In the genomic region with DNA sequence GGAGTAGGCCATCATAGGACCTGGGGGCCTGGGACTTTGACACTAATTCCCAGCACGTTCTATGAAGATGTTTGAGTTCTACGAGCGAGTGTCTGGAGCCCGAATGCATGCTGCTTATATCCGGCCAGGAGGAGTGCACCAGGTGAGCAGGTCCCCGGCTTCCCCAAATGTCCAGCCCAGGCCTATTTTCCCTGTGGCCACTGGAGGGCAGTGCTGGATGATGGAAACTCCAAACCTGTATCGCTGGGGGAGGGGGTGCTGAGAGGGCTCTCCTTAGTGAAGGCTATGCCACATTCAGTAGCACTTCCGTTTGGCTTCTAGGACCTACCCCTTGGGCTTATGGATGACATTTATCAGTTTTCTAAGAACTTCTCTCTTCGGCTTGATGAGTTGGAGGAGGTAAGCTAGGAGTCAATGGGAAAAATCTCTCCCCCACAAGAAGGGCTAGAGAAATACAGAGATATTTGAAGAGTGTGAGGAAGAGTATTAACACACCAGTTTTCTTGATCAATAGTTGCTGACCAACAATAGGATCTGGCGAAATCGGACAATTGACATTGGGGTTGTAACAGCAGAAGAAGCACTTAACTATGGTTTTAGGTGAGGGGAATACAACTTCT, we compare ENCODE assay signal across 9 cellular contexts. TPM values are rescaled to one million over a fixed set of nuclear protein-coding genes. Genes with fewer than 3 reads are reported as not detected.
DNase-seq lines count a peak whose midpoint lies in the region; ATAC-seq lines count a peak whose summit lies in the region.
"Had no signal": no experiment of that assay in that cellular context is flagged by ENCODE, and none has a peak within 500 bp of the region (broad histone marks: within the 10 kb centered on the region; RNA-seq: fewer than 3 reads in every experiment).

No MANE protein-coding gene starts in this region.

- no peaks in the 10 kb centered on the region for H3K9me3 Mint-ChIP-seq in activated CD4-positive, alpha-beta memory T cell treated with anti-CD3 and anti-CD28 coated beads, Interleukin-2, amount 10 ng/mL, durations not matched to agents 7 days and 5 days

- no peak overlapping the region for H3K18ac ChIP-seq in mesenchymal stem cell (ENCODE audit: low read depth in 1 of 2, low read length in 2 of 2)

- H4K8ac ChIP-seq in mesenchymal stem cell (ENCODE audit: low read length) = no peak overlapping the region

- H3K27ac ChIP-seq in mesenchymal stem cell (ENCODE audit: low read length, poor library complexity, severe bottlenecking) = no peak overlapping the region

- 63% methylated on average over 11 of the region's 11 CpGs for WGBS in mesenchymal stem cell

- H2BK12ac ChIP-seq in mesenchymal stem cell (ENCODE audit: low read length in 2 of 2) = no peak overlapping the region

- peak; percentile 62 for DNase-seq in GDM1 (lab: John Stamatoyannopoulos, UW)
- DNase-seq in NCI-H774 (lab: John Stamatoyannopoulos, UW) = peak; percentile 63
- DNase-seq in activated CD4-positive, alpha-beta memory T cell treated with anti-CD3 and anti-CD28 coated beads, Interleukin-2, amount 10 ng/mL, durations not matched to agents 7 days and 5 days = peak; percentile 75
- peak; percentile 81 for DNase-seq in ecto neural progenitor cell (ENCODE audit: low spot score)
- peak; percentile 81 for DNase-seq in mesenchymal stem cell
- peak; percentile 25 to 50 for DNase-seq in stimulated activated CD8-positive, alpha-beta memory T cell treated with anti-CD3 and anti-CD28 coated beads, Interleukin-7, amount 100 ng/mL, for 1 hour (ENCODE audit: low read depth in 2 of 2)

- H2AK5ac ChIP-seq in mesenchymal stem cell (ENCODE audit: low read length, severe bottlenecking) = no peak overlapping the region

- peak overlapping the region; percentile 41 for H3K27ac Mint-ChIP-seq in activated CD4-positive, alpha-beta memory T cell treated with anti-CD3 and anti-CD28 coated beads, Interleukin-2, amount 10 ng/mL, durations not matched to agents 7 days and 5 days

- no peak overlapping the region for H3K4me2 ChIP-seq in mesenchymal stem cell (ENCODE audit: low read length, poor library complexity, severe bottlenecking)

- H3K4ac ChIP-seq in mesenchymal stem cell (ENCODE audit: low read depth in 1 of 2, low read length in 2 of 2) = no peak overlapping the region

- no peak overlapping the region for H3K23ac ChIP-seq in mesenchymal stem cell (ENCODE audit: low read length in 2 of 2)

- no peaks in the 10 kb centered on the region for H3K27me3 ChIP-seq in mesenchymal stem cell (ENCODE audit: control insufficient read depth in 1 of 2, insufficient read depth in 1 of 2, low read length in 2 of 2)

- no peak overlapping the region for H2BK120ac ChIP-seq in mesenchymal stem cell (ENCODE audit: low read depth, low read length)

- H3K14ac ChIP-seq in mesenchymal stem cell (ENCODE audit: low read length in 2 of 2) = no peak overlapping the region

- H3K4me3 ChIP-seq in mesenchymal stem cell (ENCODE audit: insufficient read depth in 1 of 2, low read depth in 1 of 2, low read length in 2 of 2) = no peak overlapping the region

- H3K4me3 Mint-ChIP-seq in activated CD4-positive, alpha-beta memory T cell treated with anti-CD3 and anti-CD28 coated beads, Interleukin-2, amount 10 ng/mL, durations not matched to agents 7 days and 5 days = no peak overlapping the region

- no peak overlapping the region for H2AFZ ChIP-seq in mesenchymal stem cell (ENCODE audit: low read depth, low read length)

- H3K79me1 ChIP-seq in mesenchymal stem cell (replicated peaks; ENCODE audit: low read length, poor library complexity, severe bottlenecking) = peaks cover 20% of the 10 kb centered on the region

- ATAC-seq in HG03571 (IDR thresholded peaks at IDR 0.05; ENCODE audit: unreplicated experiment) = peak; percentile 54
- ATAC-seq in GM19351 (IDR thresholded peaks at IDR 0.05; ENCODE audit: unreplicated experiment) = no peak

- no peak overlapping the region for H4K91ac ChIP-seq in mesenchymal stem cell (ENCODE audit: low read length)

- no peaks in the 10 kb centered on the region for H3K9me3 ChIP-seq in mesenchymal stem cell (ENCODE audit: control insufficient read depth, low read length)

- peaks cover 56 to 80% of the 10 kb centered on the region in 2 experiments for H3K36me3 ChIP-seq in mesenchymal stem cell (ENCODE audit: control insufficient read depth in 1 of 2, insufficient read depth in 2 of 2, low read depth in 1 of 2, low read length in 2 of 2)

- no peak overlapping the region for H3K9ac ChIP-seq in mesenchymal stem cell (ENCODE audit: low read length)

- peaks cover 3% of the 10 kb centered on the region for H3K4me1 ChIP-seq in mesenchymal stem cell (ENCODE audit: control insufficient read depth, insufficient read depth, low read depth, low read length)

- no peak overlapping the region for H2BK15ac ChIP-seq in mesenchymal stem cell (ENCODE audit: low read depth, poor library complexity, severe bottlenecking)

- no peaks in the 10 kb centered on the region for H3K27me3 Mint-ChIP-seq in activated CD4-positive, alpha-beta memory T cell treated with anti-CD3 and anti-CD28 coated beads, Interleukin-2, amount 10 ng/mL, durations not matched to agents 7 days and 5 days

- POLR2A ChIA-PET in activated CD4-positive, alpha-beta memory T cell treated with anti-CD3 and anti-CD28 coated beads, Interleukin-2, amount 10 ng/mL, durations not matched to agents 7 days and 5 days (lab: Charles Lee) = interaction anchor here (1.2 to 2.8 kb wide), 4 partner anchors 13 to 28 kb away, joined by 5 to 8 read pairs (median 6); a partner anchor contains a TSS

- no peak overlapping the region for H2BK5ac ChIP-seq in mesenchymal stem cell (ENCODE audit: low read depth, low read length, poor library complexity, severe bottlenecking)

- CTCF ChIA-PET in activated CD4-positive, alpha-beta memory T cell treated with anti-CD3 and anti-CD28 coated beads, Interleukin-2, amount 10 ng/mL, durations not matched to agents 7 days and 5 days (lab: Charles Lee) = interaction anchor here (0.6 to 6.8 kb wide), 9 partner anchors 10 to 172 kb away, joined by 3 to 60 read pairs (median 6); a partner anchor contains a TSS

- H3K4me1 Mint-ChIP-seq in activated CD4-positive, alpha-beta memory T cell treated with anti-CD3 and anti-CD28 coated beads, Interleukin-2, amount 10 ng/mL, durations not matched to agents 7 days and 5 days = peaks cover 39% of the 10 kb centered on the region

- peaks cover 78% of the 10 kb centered on the region for H3K36me3 Mint-ChIP-seq in activated CD4-positive, alpha-beta memory T cell treated with anti-CD3 and anti-CD28 coated beads, Interleukin-2, amount 10 ng/mL, durations not matched to agents 7 days and 5 days (ENCODE audit: low read depth)

RNA-seq across cellular contexts. Expression of a gene that starts 5.2 kb away (rescaled TPM):
- 1 to 10 TPM; 1.1 to 1.3 TPM for total RNA-seq in activated CD4-positive, alpha-beta memory T cell treated with anti-CD3 and anti-CD28 coated beads, Interleukin-2, amount 10 ng/mL, durations not matched to agents 7 days and 5 days
- 0.51 TPM for polyA plus RNA-seq in mesenchymal stem cell (2013, experiment 1 of 2)
- 0.56 TPM for polyA plus RNA-seq in mesenchymal stem cell (2013, experiment 2 of 2)

RNA-seq across cellular contexts. Expression of a gene that starts 7.7 kb away (rescaled TPM):
- 10 to 100 TPM; 83.0 to 87.3 TPM for total RNA-seq in activated CD4-positive, alpha-beta memory T cell treated with anti-CD3 and anti-CD28 coated beads, Interleukin-2, amount 10 ng/mL, durations not matched to agents 7 days and 5 days
- polyA plus RNA-seq in mesenchymal stem cell (2013, experiment 1 of 2) = 47.0 TPM
- 43.3 TPM for polyA plus RNA-seq in mesenchymal stem cell (2013, experiment 2 of 2)

RNA-seq across cellular contexts. Expression of a gene that starts 11.0 kb away (rescaled TPM):
- 1 to 10 TPM in 1 of 2 experiments, under 1 TPM in 1; 0.83 to 1.2 TPM for total RNA-seq in activated CD4-positive, alpha-beta memory T cell treated with anti-CD3 and anti-CD28 coated beads, Interleukin-2, amount 10 ng/mL, durations not matched to agents 7 days and 5 days
- 0.03 TPM for polyA plus RNA-seq in mesenchymal stem cell (2013, experiment 1 of 2)
- polyA plus RNA-seq in mesenchymal stem cell (2013, experiment 2 of 2) = 0.12 TPM

RNA-seq across cellular contexts. Expression of a gene that starts 13.5 kb away (rescaled TPM):
- not detected for total RNA-seq in activated CD4-positive, alpha-beta memory T cell treated with anti-CD3 and anti-CD28 coated beads, Interleukin-2, amount 10 ng/mL, durations not matched to agents 7 days and 5 days
- not detected for polyA plus RNA-seq in mesenchymal stem cell (2013, experiment 1 of 2)
- polyA plus RNA-seq in mesenchymal stem cell (2013, experiment 2 of 2) = not detected
- total RNA-seq: frontal cortex had no signal

RNA-seq across cellular contexts. Expression of a gene that starts 16.0 kb away (rescaled TPM):
- 10 to 100 TPM; 17.4 to 18.1 TPM for total RNA-seq in activated CD4-positive, alpha-beta memory T cell treated with anti-CD3 and anti-CD28 coated beads, Interleukin-2, amount 10 ng/mL, durations not matched to agents 7 days and 5 days
- 9.0 TPM for polyA plus RNA-seq in mesenchymal stem cell (2013, experiment 1 of 2)
- 8.6 TPM for polyA plus RNA-seq in mesenchymal stem cell (2013, experiment 2 of 2)
